Comparison of ENCODE assay signal across 19 cellular contexts in the genomic region with DNA sequence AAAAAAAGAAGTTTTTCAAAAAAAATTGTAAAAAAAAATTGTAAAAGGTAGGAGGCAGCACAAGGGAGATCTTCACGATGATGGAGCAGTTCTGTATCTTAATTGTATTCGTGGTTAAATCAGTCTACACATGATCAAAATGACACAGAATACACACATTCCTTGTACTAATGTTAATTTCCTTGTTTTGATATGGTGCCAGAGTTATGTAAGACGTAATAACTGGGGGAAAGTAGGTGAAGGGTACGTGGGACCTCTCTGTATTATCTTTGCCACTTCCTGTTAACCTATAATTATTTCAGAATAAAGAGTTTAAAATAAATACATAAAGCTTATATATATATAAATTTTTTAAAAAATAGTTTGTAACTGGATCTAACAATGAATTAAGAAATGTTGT. TPM values are rescaled to one million over a fixed set of nuclear protein-coding genes. Genes with fewer than 3 reads are reported as not detected.
DNase-seq lines count a peak whose midpoint lies in the region; ATAC-seq, FAIRE-seq and TF ChIP-seq lines count a peak whose summit lies in the region.
"Had no signal": no experiment of that assay in that cellular context is flagged by ENCODE, and none has a peak within 500 bp of the region (broad histone marks: within the 10 kb centered on the region; RNA-seq: fewer than 3 reads in every experiment).

No MANE protein-coding gene starts in this region.

- H3K9ac ChIP-seq in kidney (ENCODE audit: low read length in 2 of 2): no peak overlapping the region
- H3K9ac ChIP-seq: BLaER1 treated with 17β-estradiol and CSF1 and Interleukin-3, amounts not matched to agents 10 nM and 100 nM had no signal

- ATAC-seq in natural killer cell (peak in 2 of 3 donors; percentile 41), GM18868 (IDR thresholded peaks at IDR 0.05; ENCODE audit: unreplicated experiment) (no peak), sciatic nerve (no peak)
- no peak for ATAC-seq in natural killer cell treated with Interleukin-12 subunit alpha and Interleukin-12 subunit beta and Interleukin-15 and Interleukin-18, amount 100 ng/mL, for 72 hours
- ATAC-seq in central memory CD8-positive, alpha-beta T cell (replicated peaks; ENCODE audit: extremely low read depth, poor library complexity, severe bottlenecking): no peak
- ATAC-seq: GM23338 had no signal

- H3K36me3 Mint-ChIP-seq in natural killer cell: no peaks in the 10 kb centered on the region
- no peaks in the 10 kb centered on the region for H3K36me3 Mint-ChIP-seq in natural killer cell treated with Interleukin-12 subunit alpha and Interleukin-12 subunit beta and Interleukin-15 and Interleukin-18, amount 100 ng/mL, for 72 hours
- peaks cover 15% of the 10 kb centered on the region for H3K36me3 Mint-ChIP-seq in central memory CD8-positive, alpha-beta T cell (ENCODE audit: insufficient read depth)

- DNase-seq in natural killer cell (no peak), lung microvascular endothelial cell (ENCODE audit: low read depth in 2 of 2) (peak; percentile 1 to 15), kidney (no peak), DMS79 (lab: John Stamatoyannopoulos, UW) (no peak), sciatic nerve (ENCODE audit: low spot score) (no peak)
- DNase-seq in natural killer cell treated with Interleukin-12 subunit alpha and Interleukin-12 subunit beta and Interleukin-15 and Interleukin-18, amount 100 ng/mL, for 72 hours (ENCODE audit: low spot score): no peak
- no peak for DNase-seq in central memory CD8-positive, alpha-beta T cell (ENCODE audit: low spot score in 2 of 2)
- DNase-seq: ACHN; Calu3; CD4-positive, CD25-positive, alpha-beta regulatory T cell; DMS 273 treated with DMSO at 0.1 percent for 48 hours; DMS79 treated with DMSO at 0.1 percent for 48 hours; EL; H7 had no signal

- no peak overlapping the region for H3K4me3 ChIP-seq in kidney (ENCODE audit: low read length in 2 of 2)
- H3K4me3 ChIP-seq: BLaER1 treated with 17β-estradiol and CSF1 and Interleukin-3, amounts not matched to agents 10 nM and 100 nM; GM23338 had no signal

- intact Hi-C loops in natural killer cell (cut with micrococcal nuclease): no loop called here
- intact Hi-C loops in kidney (cut with DNase I): no loop called here
- intact Hi-C loops in sciatic nerve (cut with DNase I): no loop called here

- peak overlapping the region; percentile 47 for H3K4me3 Mint-ChIP-seq in natural killer cell
- H3K4me3 Mint-ChIP-seq in natural killer cell treated with Interleukin-12 subunit alpha and Interleukin-12 subunit beta and Interleukin-15 and Interleukin-18, amount 100 ng/mL, for 72 hours: no peak overlapping the region
- no peak overlapping the region for H3K4me3 Mint-ChIP-seq in central memory CD8-positive, alpha-beta T cell
- H3K4me3 Mint-ChIP-seq: GM23338 had no signal

- TF ChIP-seq CTCF in natural killer cell (IDR thresholded peaks at IDR 0.05): no peak
- no peak for TF ChIP-seq CTCF in kidney (IDR thresholded peaks at IDR 0.05; ENCODE audit: borderline replicate concordance, extremely low read depth, insufficient read depth)

- no peak for FAIRE-seq in kidney (lab: Jason Lieb, UNC)
- FAIRE-seq: G401.6, GM12891 had no signal

- H3K4me1 Mint-ChIP-seq in natural killer cell: peaks cover 38 to 56% of the 10 kb centered on the region in 2 donors
- H3K4me1 Mint-ChIP-seq in natural killer cell treated with Interleukin-12 subunit alpha and Interleukin-12 subunit beta and Interleukin-15 and Interleukin-18, amount 100 ng/mL, for 72 hours (ENCODE audit: low read depth in 2 of 2): peaks cover 38 to 43% of the 10 kb centered on the region in 2 donors
- peaks cover 58% of the 10 kb centered on the region for H3K4me1 Mint-ChIP-seq in central memory CD8-positive, alpha-beta T cell

- H3K27me3 Mint-ChIP-seq in natural killer cell (ENCODE audit: low read depth in 2 of 2): no peaks in the 10 kb centered on the region
- H3K27me3 Mint-ChIP-seq in natural killer cell treated with Interleukin-12 subunit alpha and Interleukin-12 subunit beta and Interleukin-15 and Interleukin-18, amount 100 ng/mL, for 72 hours: no peaks in the 10 kb centered on the region
- H3K27me3 Mint-ChIP-seq in central memory CD8-positive, alpha-beta T cell: no peaks in the 10 kb centered on the region
- H3K27me3 Mint-ChIP-seq: CD4-positive, CD25-positive, alpha-beta regulatory T cell had no signal

- H3K27ac Mint-ChIP-seq in natural killer cell: peak overlapping the region; percentile 69 to 73
- H3K27ac Mint-ChIP-seq in natural killer cell treated with Interleukin-12 subunit alpha and Interleukin-12 subunit beta and Interleukin-15 and Interleukin-18, amount 100 ng/mL, for 72 hours: peak overlapping the region in 1 of 2 donors; percentile 80
- peak overlapping the region; percentile 30 for H3K27ac Mint-ChIP-seq in central memory CD8-positive, alpha-beta T cell (ENCODE audit: low read depth)
- H3K27ac Mint-ChIP-seq: GM23338 had no signal

- H3K27ac ChIP-seq in kidney (ENCODE audit: low read depth in 2 of 2, low read length in 2 of 2): no peak overlapping the region
- H3K27ac ChIP-seq: BLaER1 treated with 17β-estradiol and CSF1 and Interleukin-3, amounts not matched to agents 10 nM and 100 nM had no signal

- no peaks in the 10 kb centered on the region for H3K36me3 ChIP-seq in kidney (ENCODE audit: control insufficient read depth in 1 of 2, insufficient read depth in 2 of 2, low read length in 2 of 2)

- no peaks in the 10 kb centered on the region for H3K9me3 Mint-ChIP-seq in natural killer cell
- H3K9me3 Mint-ChIP-seq in natural killer cell treated with Interleukin-12 subunit alpha and Interleukin-12 subunit beta and Interleukin-15 and Interleukin-18, amount 100 ng/mL, for 72 hours: no peaks in the 10 kb centered on the region
- H3K9me3 Mint-ChIP-seq in central memory CD8-positive, alpha-beta T cell: no peaks in the 10 kb centered on the region
- H3K9me3 Mint-ChIP-seq: CD4-positive, CD25-positive, alpha-beta regulatory T cell; GM23338 had no signal

- H3K4me1 ChIP-seq in kidney (ENCODE audit: control insufficient read depth in 1 of 2, insufficient read depth in 1 of 2, low read depth in 1 of 2, low read length in 2 of 2): peaks cover 0 to 3% of the 10 kb centered on the region in 2 donors

- no peaks in the 10 kb centered on the region for H3K9me3 ChIP-seq in kidney (ENCODE audit: control insufficient read depth in 1 of 2, low read length in 2 of 2)
- H3K9me3 ChIP-seq: BLaER1 treated with 17β-estradiol and CSF1 and Interleukin-3, amounts not matched to agents 10 nM and 100 nM had no signal

RNA-seq across cellular contexts. Expression of gene HELZ, which starts 36.8 kb away (rescaled TPM):
- total RNA-seq in natural killer cell: 100 to 1,000 TPM; 274 to 355 (median 292) TPM
- total RNA-seq in natural killer cell treated with Interleukin-12 subunit alpha and Interleukin-12 subunit beta and Interleukin-15 and Interleukin-18, amount 100 ng/mL, for 72 hours: 100 to 1,000 TPM; 106 to 110 TPM
- 17.7 and 32.1 TPM in 2 replicates for total RNA-seq in lung microvascular endothelial cell
- total RNA-seq in kidney: 58.8 TPM
- polyA plus RNA-seq in kidney (ENCODE audit: insufficient read depth, low read depth, low replicate concordance): 2.8 TPM
- 86.0 TPM for total RNA-seq in sciatic nerve

Comparison
In these comparisons a context has a peak if more than half of its experiments do, and no peak if none do; other contexts are left out.
1. ATAC-seq: peak in natural killer cell (2 of 3); none in natural killer cell treated with Interleukin-12 subunit alpha and Interleukin-12 subunit beta and Interleukin-15 and Interleukin-18, amount 100 ng/mL, for 72 hours (0 of 2), central memory CD8-positive, alpha-beta T cell (single experiment), GM18868 (single experiment) and sciatic nerve (single experiment).
2. DNase-seq: peak in lung microvascular endothelial cell (2 of 2); none in natural killer cell (single experiment), natural killer cell treated with Interleukin-12 subunit alpha and Interleukin-12 subunit beta and Interleukin-15 and Interleukin-18, amount 100 ng/mL, for 72 hours (single experiment), central memory CD8-positive, alpha-beta T cell (0 of 2), kidney (single experiment), DMS79 (single experiment) and sciatic nerve (single experiment).